19 cellular contexts compared by ENCODE assay signal in the genomic region with DNA sequence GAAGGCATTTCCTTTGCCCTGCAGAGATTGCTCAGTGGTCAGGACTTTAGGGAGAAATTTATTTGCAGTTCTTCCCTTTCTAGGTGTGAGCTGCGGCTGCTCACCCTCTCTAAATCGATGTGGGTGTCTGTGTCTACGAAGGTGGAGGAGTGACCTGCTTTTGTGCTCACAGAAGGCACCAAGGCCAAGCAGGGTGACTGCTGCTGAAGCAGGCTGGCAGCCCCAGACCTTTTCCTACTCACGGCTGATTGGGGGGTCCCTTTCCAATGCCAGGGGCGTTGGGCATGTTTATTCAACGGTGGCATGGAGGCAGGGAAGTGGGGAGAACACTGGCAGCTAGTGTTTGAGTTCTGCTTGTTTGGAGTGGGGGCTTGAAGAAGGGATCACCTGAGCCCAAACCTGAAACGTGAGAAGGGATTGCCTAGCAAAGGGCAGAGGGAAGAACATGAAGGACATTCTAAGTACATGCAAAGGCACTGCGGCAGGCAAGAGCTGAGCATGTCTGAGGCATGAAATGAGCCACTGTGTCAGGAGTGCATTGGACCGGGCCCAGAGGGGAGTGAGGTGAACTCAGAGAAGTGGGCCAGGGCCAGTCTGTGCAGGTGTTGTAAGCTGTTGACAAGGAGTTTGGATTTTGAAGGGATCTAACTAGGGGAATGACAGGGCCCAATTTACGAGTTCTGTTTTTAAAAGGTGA. TPM values are rescaled to one million over a fixed set of nuclear protein-coding genes. Genes with fewer than 3 reads are reported as not detected.
"Had no signal": no experiment of that assay in that cellular context is flagged by ENCODE, and none has a peak within 500 bp of the region (broad histone marks: within the 10 kb centered on the region; RNA-seq: fewer than 3 reads in every experiment).

No MANE protein-coding gene starts in this region.

- H3K36me3 ChIP-seq: tibial nerve, uterus, WERI-Rb-1 had no signal

- H3K4me1 ChIP-seq: foreskin keratinocyte, tibial nerve, uterus had no signal

- H3K4me2 ChIP-seq: hepatocyte had no signal

- H3K27ac ChIP-seq: foreskin keratinocyte, hepatocyte, tibial nerve, uterus, WERI-Rb-1 had no signal

- DNase-seq: activated CD4-positive, alpha-beta T cell treated with anti-CD3 and anti-CD28 coated beads for 1 hour; activated CD4-positive, alpha-beta T cell treated with anti-CD3 and anti-CD28 coated beads, Interleukin-2, amount 50 U/mL, for 1 hour; activated CD8-positive, alpha-beta T cell treated with anti-CD3 and anti-CD28 coated beads, Interleukin-2, amount 10 ng/mL, durations not matched to agents 7 days and 5 days; activated gamma-delta T cell; aorta; effector CD8-positive, alpha-beta T cell; foreskin keratinocyte; immature natural killer cell; mucosa of descending colon; naive B cell; occipital lobe; retina; stimulated activated CD4-positive, alpha-beta T cell treated with anti-CD3 and anti-CD28 coated beads, Interleukin-4, amount 100 ng/mL, for 4 hours; substantia nigra; T-helper 1 cell; uterus; WERI-Rb-1 had no signal

- H3K27me3 ChIP-seq: foreskin keratinocyte, hepatocyte, tibial nerve, uterus had no signal

- H2AFZ ChIP-seq: hepatocyte had no signal

- H3K9me3 ChIP-seq: mucosa of descending colon, uterus had no signal

- ATAC-seq: activated CD8-positive, alpha-beta T cell treated with anti-CD3 and anti-CD28 coated beads, Interleukin-2, amount 10 ng/mL, durations not matched to agents 7 days and 5 days; foreskin keratinocyte; mucosa of descending colon had no signal

- H3K4me3 ChIP-seq: hepatocyte, mucosa of descending colon, tibial nerve, uterus had no signal

RNA-seq across cellular contexts. Expression of gene CACNA1C, which starts 56.3 kb away (rescaled TPM):
- total RNA-seq: foreskin keratinocyte had no signal
- polyA plus RNA-seq: foreskin keratinocyte had no signal
